8 cellular contexts compared by ENCODE assay signal in genomic region chr13:18211752-18212560, GRCh38.
A peak's percentile ranks its signal among the peaks of the same experiment; 100 is the strongest.
DNase-seq lines count a peak whose midpoint lies in the region; ATAC-seq and TF ChIP-seq lines count a peak whose summit lies in the region.
"Not testable (repeated sequence)": the region's sequence is repeated elsewhere in the genome, so short reads cannot be mapped to it uniquely, and the experiment has no call there.

No MANE protein-coding gene starts in this region.

- H3K9me3 ChIP-seq in prostate gland, result not testable (repeated sequence)

- DNase-seq in A172 (ENCODE audit: low spot score) (peak; percentile 23), cardiac fibroblast (ENCODE audit: low read depth in 2 of 2) (peak; percentile 7 to 12), left colon (peak; percentile 16 to 60), prostate gland (ENCODE audit: low spot score) (peak; percentile 53)
- peak; percentile 7 for DNase-seq in T-helper 2 cell treated with Interferon-gamma antibody and Interleukin-4, amounts not matched to agents 5 μg/mL and 100 μg/mL, for 36 hours (ENCODE audit: low spot score)

- H3K4me3 Mint-ChIP-seq in T-helper 2 cell treated with Interferon-gamma antibody and Interleukin-4, amounts not matched to agents 5 μg/mL and 100 μg/mL, for 36 hours, result not testable (repeated sequence)

- not testable (repeated sequence) for H3K4me3 ChIP-seq in cardiac fibroblast (replicated peaks in 1 of 2; ENCODE audit: low read depth in 2 of 2, low read length in 2 of 2); prostate gland

- H3K27me3 ChIP-seq in prostate gland (replicated peaks; ENCODE audit: insufficient read depth), result not testable (repeated sequence)

- ATAC-seq in GM19043 (IDR thresholded peaks at IDR 0.05; ENCODE audit: low read depth, unreplicated experiment), result peak; percentile 89
- peak; percentile 87 for ATAC-seq in HG02588 (IDR thresholded peaks at IDR 0.05; ENCODE audit: unreplicated experiment)
- peak; percentile 96 for ATAC-seq in HG03439 (IDR thresholded peaks at IDR 0.05; ENCODE audit: unreplicated experiment)
- ATAC-seq in left colon, result peak; percentile 68

- not testable (repeated sequence) for H3K27me3 Mint-ChIP-seq in T-helper 2 cell treated with Interferon-gamma antibody and Interleukin-4, amounts not matched to agents 5 μg/mL and 100 μg/mL, for 36 hours (ENCODE audit: low read depth)

- H3K4me1 ChIP-seq in prostate gland (replicated peaks), result not testable (repeated sequence)

- not testable (repeated sequence) for H3K36me3 ChIP-seq in prostate gland

- H3K4me1 Mint-ChIP-seq in T-helper 2 cell treated with Interferon-gamma antibody and Interleukin-4, amounts not matched to agents 5 μg/mL and 100 μg/mL, for 36 hours (ENCODE audit: low read depth), result not testable (repeated sequence)

- H3K27ac Mint-ChIP-seq in T-helper 2 cell treated with Interferon-gamma antibody and Interleukin-4, amounts not matched to agents 5 μg/mL and 100 μg/mL, for 36 hours, result not testable (repeated sequence)

- not testable (repeated sequence) for H3K36me3 Mint-ChIP-seq in T-helper 2 cell treated with Interferon-gamma antibody and Interleukin-4, amounts not matched to agents 5 μg/mL and 100 μg/mL, for 36 hours (ENCODE audit: low read depth)

- TF ChIP-seq POLR2A in prostate gland (IDR thresholded peaks at IDR 0.05), result not testable (repeated sequence)

- TF ChIP-seq CTCF in cardiac fibroblast (IDR thresholded peaks at IDR 0.05; ENCODE audit: low read depth, low read length); prostate gland (IDR thresholded peaks at IDR 0.05): not testable (repeated sequence)

- WGBS in prostate gland, result 70% methylated on average over 5 of the region's 5 CpGs

- H3K27ac ChIP-seq in prostate gland, result not testable (repeated sequence)

- H3K9me3 Mint-ChIP-seq in T-helper 2 cell treated with Interferon-gamma antibody and Interleukin-4, amounts not matched to agents 5 μg/mL and 100 μg/mL, for 36 hours, result peaks cover 15% of the 10 kb centered on the region

- intact Hi-C loops in left colon (cut with DNase I, micrococcal nuclease); prostate gland (cut with DNase I): not testable (repeated sequence)
